ENCODE assay signal across 26 cellular contexts in genomic region chr3:60912142-60912541, GRCh38.
"Had no signal": no experiment of that assay in that cellular context is flagged by ENCODE, and none has a peak within 500 bp of the region (broad histone marks: within the 10 kb centered on the region; RNA-seq: fewer than 3 reads in every experiment).

No MANE protein-coding gene starts in this region.

- DNase-seq: activated CD4-positive, alpha-beta memory T cell treated with anti-CD3 and anti-CD28 coated beads for 36 hours; activated CD4-positive, alpha-beta T cell treated with anti-CD3 and anti-CD28 coated beads, Interleukin-2, amount 10 ng/mL, durations not matched to agents 24 days and 14 days; activated CD4-positive, CD25-positive, alpha-beta regulatory T cell treated with anti-CD3 and anti-CD28 coated beads, Interleukin-2, amount 50 U/mL, for 72 hours; activated CD8-positive, alpha-beta memory T cell treated with anti-CD3 and anti-CD28 coated beads, Interleukin-2, amount 50 U/mL, for 4 hours; activated gamma-delta T cell; activated naive CD4-positive, alpha-beta T cell treated with anti-CD3 and anti-CD28 coated beads, Interleukin-2, amount 10 ng/mL, durations not matched to agents 7 days and 5 days; activated naive CD8-positive, alpha-beta T cell treated with anti-CD3 and anti-CD28 coated beads, Interleukin-2, amount 10 ng/mL, durations not matched to agents 7 days and 5 days; activated T-cell treated with anti-CD3 and anti-CD28 coated beads, Interleukin-2, amount 50 U/mL, for 1 hour; caudate nucleus; cortex of kidney; effector memory CD8-positive, alpha-beta T cell; esophagus squamous epithelium; glutamatergic neuron; islet precursor cell; left colon; naive B cell; nephron progenitor cell; sigmoid colon; small intestine; stimulated activated CD4-positive, alpha-beta T cell treated with anti-CD3 and anti-CD28 coated beads, Interleukin-4, amount 100 ng/mL, for 24 hours; T-helper 9 cell; WERI-Rb-1 had no signal

- H3K4me3 ChIP-seq: ascending aorta, esophagus squamous epithelium, sigmoid colon had no signal

- H3K27ac ChIP-seq: ascending aorta, neutrophil, sigmoid colon, WERI-Rb-1 had no signal

- H3K27me3 ChIP-seq: ascending aorta, esophagus squamous epithelium, neutrophil, sigmoid colon had no signal

- H3K9me3 ChIP-seq: ascending aorta, esophagus squamous epithelium, neutrophil, sigmoid colon had no signal

- H3K36me3 ChIP-seq: ascending aorta, esophagus squamous epithelium, neutrophil, sigmoid colon, WERI-Rb-1 had no signal

- H3K4me1 ChIP-seq: ascending aorta, sigmoid colon had no signal

- ATAC-seq: effector memory CD8-positive, alpha-beta T cell; left colon; stimulated activated effector memory CD8-positive, alpha-beta T cell treated with anti-CD3 and anti-CD28 coated beads, Interleukin-12 subunit alpha, Interleukin-12 subunit beta, amount 100 ng/mL, for 72 hours had no signal

- FAIRE-seq: frontal cortex, small intestine had no signal
